13 cellular contexts compared by ENCODE assay signal in genomic region chr11:92227233-92227593, GRCh38. TPM values are rescaled to one million over a fixed set of nuclear protein-coding genes. Genes with fewer than 3 reads are reported as not detected.
A peak's percentile ranks its signal among the peaks of the same experiment; 100 is the strongest.
DNase-seq lines count a peak whose midpoint lies in the region; TF ChIP-seq lines count a peak whose summit lies in the region.
"Had no signal": no experiment of that assay in that cellular context is flagged by ENCODE, and none has a peak within 500 bp of the region (broad histone marks: within the 10 kb centered on the region; RNA-seq: fewer than 3 reads in every experiment).

No MANE protein-coding gene starts in this region.

- H3K9me3 Mint-ChIP-seq in HFFc6 (no peaks in the 10 kb centered on the region), Caco-2 (ENCODE audit: unreplicated experiment) (no peaks in the 10 kb centered on the region)
- H3K9me3 Mint-ChIP-seq: stimulated activated memory B cell treated with anti-CD40 and anti-IgM and Interleukin-4, amounts not matched to agents 10 μg/mL and 1 μg/mL and 100 μg/mL, for 72 hours; T-helper 2 cell treated with Interferon-gamma antibody and Interleukin-4, amounts not matched to agents 5 μg/mL and 100 μg/mL, for 36 hours had no signal

- no peak for TF ChIP-seq CTCF in A673 (conservative IDR thresholded peaks at IDR 0.05; ENCODE audit: low read depth, low read length)
- no peak for TF ChIP-seq CTCF in HFFc6 (IDR thresholded peaks at IDR 0.05)
- no peak for TF ChIP-seq CTCF in neural cell (IDR thresholded peaks at IDR 0.05; ENCODE audit: poor library complexity, severe bottlenecking)
- no peak for TF ChIP-seq CTCF in Caco-2 (IDR thresholded peaks at IDR 0.05; ENCODE audit: insufficient read depth in 1 of 2, low read depth in 1 of 2, low read length in 1 of 2, severe bottlenecking in 1 of 2, unreplicated experiment in 1 of 2)

- H3K27ac ChIP-seq in A673 (ENCODE audit: low read depth, low read length, poor library complexity, severe bottlenecking) (no peak overlapping the region), neural cell (ENCODE audit: low read length) (peak overlapping the region; percentile 92)
- H3K27ac ChIP-seq: KMS-11 had no signal

- H3K9ac ChIP-seq in neural cell (ENCODE audit: low read length), result peak overlapping the region; percentile 92
- H3K9ac ChIP-seq: KMS-11 had no signal

- H3K9me2 ChIP-seq in neural cell (ENCODE audit: insufficient read depth, low read length), result no peaks in the 10 kb centered on the region

- no peaks in the 10 kb centered on the region for H3K36me3 ChIP-seq in A673 (ENCODE audit: insufficient read depth, low read length, poor library complexity, severe bottlenecking)
- no peaks in the 10 kb centered on the region for H3K36me3 ChIP-seq in neural cell (ENCODE audit: insufficient read depth, low read length)
- H3K36me3 ChIP-seq in Caco-2 (ENCODE audit: control insufficient read depth, insufficient read depth, low read length), result no peaks in the 10 kb centered on the region

- H3K4me3 Mint-ChIP-seq in HFFc6 (peak overlapping the region; percentile 38; the same call in 1 of the 2 replicates), Caco-2 (ENCODE audit: unreplicated experiment) (no peak overlapping the region)
- H3K4me3 Mint-ChIP-seq: stimulated activated memory B cell treated with anti-CD40 and anti-IgM and Interleukin-4, amounts not matched to agents 10 μg/mL and 1 μg/mL and 100 μg/mL, for 72 hours; T-helper 2 cell treated with Interferon-gamma antibody and Interleukin-4, amounts not matched to agents 5 μg/mL and 100 μg/mL, for 36 hours had no signal

- peak overlapping the region; percentile 36 for H2AFZ ChIP-seq in neural cell (ENCODE audit: low read depth, low read length)

- BruUV-seq in A673 (replicated peaks; lab: Mats Ljungman, UMichigan) (no TSS peak), Caco-2 (replicated peaks; lab: Mats Ljungman, UMichigan) (no TSS peak)

- H3K27ac Mint-ChIP-seq in HFFc6 (no peak overlapping the region), Caco-2 (ENCODE audit: unreplicated experiment) (no peak overlapping the region)
- H3K27ac Mint-ChIP-seq: stimulated activated memory B cell treated with anti-CD40 and anti-IgM and Interleukin-4, amounts not matched to agents 10 μg/mL and 1 μg/mL and 100 μg/mL, for 72 hours; T-helper 2 cell treated with Interferon-gamma antibody and Interleukin-4, amounts not matched to agents 5 μg/mL and 100 μg/mL, for 36 hours had no signal

- H3K27me3 ChIP-seq in A673 (replicated peaks; ENCODE audit: insufficient read depth, low read depth, low read length, poor library complexity) (peaks cover 44% of the 10 kb centered on the region), neural cell (ENCODE audit: insufficient read depth, low read depth, low read length) (no peaks in the 10 kb centered on the region), Caco-2 (replicated peaks; ENCODE audit: control insufficient read depth, insufficient read depth, low read length) (no peaks in the 10 kb centered on the region)

- peaks cover 16% of the 10 kb centered on the region for H3K4me1 ChIP-seq in A673 (ENCODE audit: insufficient read depth, low read length, poor library complexity, severe bottlenecking)
- H3K4me1 ChIP-seq in Caco-2, result no peaks in the 10 kb centered on the region

- no peaks in the 10 kb centered on the region for H4K20me1 ChIP-seq in neural cell (ENCODE audit: insufficient read depth)

- peaks cover 5% of the 10 kb centered on the region for H3F3A ChIP-seq in neural cell (ENCODE audit: insufficient read depth, low read length, poor library complexity, severe bottlenecking)

- H3K79me2 ChIP-seq in neural cell (replicated peaks; ENCODE audit: insufficient read depth, low read length), result peaks cover 54% of the 10 kb centered on the region

- H3K4me1 Mint-ChIP-seq in HFFc6 (ENCODE audit: low read depth) (peaks cover 24% of the 10 kb centered on the region), Caco-2 (ENCODE audit: low read depth, unreplicated experiment) (no peaks in the 10 kb centered on the region)
- H3K4me1 Mint-ChIP-seq: CD14-positive monocyte had no signal

- H3K4me3 ChIP-seq in A673 (ENCODE audit: low read depth, low read length, poor library complexity, severe bottlenecking) (peak overlapping the region; percentile 54), neural cell (ENCODE audit: low read length) (peak overlapping the region; percentile 96), Caco-2 (ENCODE audit: low read depth, low read length) (no peak overlapping the region)
- H3K4me3 ChIP-seq: GM12878 had no signal

- H3K4me2 ChIP-seq in neural cell (ENCODE audit: low read length), result peak overlapping the region; percentile 77
- H3K4me2 ChIP-seq: KMS-11 had no signal

- H3K27me3 Mint-ChIP-seq in HFFc6 (ENCODE audit: insufficient read depth) (peaks cover 26% of the 10 kb centered on the region), Caco-2 (ENCODE audit: insufficient read depth, unreplicated experiment) (no peaks in the 10 kb centered on the region)

- peak; percentile 15 for DNase-seq in A673 (ENCODE audit: low spot score)
- no peak for DNase-seq in HFFc6
- DNase-seq in ecto neural progenitor cell (ENCODE audit: low spot score), result peak; percentile 68
- DNase-seq in Caco-2, result no peak
- DNase-seq in SKM-1 treated with dmso at 0.1 percent for 144 hours (lab: John Stamatoyannopoulos, UW; ENCODE audit: unreplicated experiment), result no peak
- DNase-seq in kidney tubule cell (ENCODE audit: low spot score), result no peak
- DNase-seq in stimulated activated CD4-positive, alpha-beta T cell treated with anti-CD3 and anti-CD28 coated beads, Interleukin-12 subunit alpha, Interleukin-12 subunit beta, amount 100 ng/mL, for 4 hours, result no peak

- TF ChIP-seq EP300 in neural cell (conservative IDR thresholded peaks at IDR 0.05; ENCODE audit: poor library complexity, severe bottlenecking), result no peak

- CTCF ChIA-PET in A673 (lab: Charles Lee), result no interaction called here
- CTCF ChIA-PET in Caco-2 (lab: Charles Lee), result interaction anchor here (0.6 kb wide), 1 partner anchor 93 kb away, joined by 3 read pairs; no protein-coding TSS in a partner anchor

- POLR2A ChIA-PET in A673 (lab: Charles Lee; ENCODE audit: low non-redundant PET), result no interaction called here
- POLR2A ChIA-PET in Caco-2 (lab: Charles Lee), result no interaction called here

- no peaks in the 10 kb centered on the region for H3K9me3 ChIP-seq in A673 (ENCODE audit: low read depth, low read length, poor library complexity, severe bottlenecking)
- no peaks in the 10 kb centered on the region for H3K9me3 ChIP-seq in neural cell (ENCODE audit: low read length)
- peaks cover 13% of the 10 kb centered on the region; the same call in 1 of the 2 replicates for H3K9me3 ChIP-seq in Caco-2

- H3K36me3 Mint-ChIP-seq in HFFc6 (ENCODE audit: low read depth), result no peaks in the 10 kb centered on the region
- H3K36me3 Mint-ChIP-seq in Caco-2 (ENCODE audit: insufficient read depth, unreplicated experiment), result no peaks in the 10 kb centered on the region
- H3K36me3 Mint-ChIP-seq: stimulated activated memory B cell treated with anti-CD40 and anti-IgM and Interleukin-4, amounts not matched to agents 10 μg/mL and 1 μg/mL and 100 μg/mL, for 72 hours had no signal

- intact Hi-C loops in A673 (cut with micrococcal nuclease; ENCODE audit: unreplicated experiment) (loop anchor here (5.0 kb wide), 2 partner anchors 325 to 455 kb away; no protein-coding TSS in a partner anchor), Caco-2 (cut with micrococcal nuclease; ENCODE audit: unreplicated experiment) (no loop called here)

- TF ChIP-seq RAD21 in neural cell (conservative IDR thresholded peaks at IDR 0.05), result no peak

TF ChIP-seq in neural cell, 6 proteins besides CTCF, POLR2A, EP300 and RAD21:
- TF ChIP-seq SMC3 (conservative IDR thresholded peaks at IDR 0.05; ENCODE audit: poor library complexity) (peak; percentile 54), EZH2 (IDR thresholded peaks at IDR 0.05; ENCODE audit: borderline replicate concordance, insufficient read depth, low read length, poor library complexity, severe bottlenecking) (no peak), TAF1 (IDR thresholded peaks at IDR 0.05; ENCODE audit: low read depth) (no peak), MXI1 (conservative IDR thresholded peaks at IDR 0.05; ENCODE audit: poor library complexity, severe bottlenecking) (no peak), POLR2AphosphoS5 (IDR thresholded peaks at IDR 0.05) (peak; percentile 29)
- TF ChIP-seq, protein P1, sequence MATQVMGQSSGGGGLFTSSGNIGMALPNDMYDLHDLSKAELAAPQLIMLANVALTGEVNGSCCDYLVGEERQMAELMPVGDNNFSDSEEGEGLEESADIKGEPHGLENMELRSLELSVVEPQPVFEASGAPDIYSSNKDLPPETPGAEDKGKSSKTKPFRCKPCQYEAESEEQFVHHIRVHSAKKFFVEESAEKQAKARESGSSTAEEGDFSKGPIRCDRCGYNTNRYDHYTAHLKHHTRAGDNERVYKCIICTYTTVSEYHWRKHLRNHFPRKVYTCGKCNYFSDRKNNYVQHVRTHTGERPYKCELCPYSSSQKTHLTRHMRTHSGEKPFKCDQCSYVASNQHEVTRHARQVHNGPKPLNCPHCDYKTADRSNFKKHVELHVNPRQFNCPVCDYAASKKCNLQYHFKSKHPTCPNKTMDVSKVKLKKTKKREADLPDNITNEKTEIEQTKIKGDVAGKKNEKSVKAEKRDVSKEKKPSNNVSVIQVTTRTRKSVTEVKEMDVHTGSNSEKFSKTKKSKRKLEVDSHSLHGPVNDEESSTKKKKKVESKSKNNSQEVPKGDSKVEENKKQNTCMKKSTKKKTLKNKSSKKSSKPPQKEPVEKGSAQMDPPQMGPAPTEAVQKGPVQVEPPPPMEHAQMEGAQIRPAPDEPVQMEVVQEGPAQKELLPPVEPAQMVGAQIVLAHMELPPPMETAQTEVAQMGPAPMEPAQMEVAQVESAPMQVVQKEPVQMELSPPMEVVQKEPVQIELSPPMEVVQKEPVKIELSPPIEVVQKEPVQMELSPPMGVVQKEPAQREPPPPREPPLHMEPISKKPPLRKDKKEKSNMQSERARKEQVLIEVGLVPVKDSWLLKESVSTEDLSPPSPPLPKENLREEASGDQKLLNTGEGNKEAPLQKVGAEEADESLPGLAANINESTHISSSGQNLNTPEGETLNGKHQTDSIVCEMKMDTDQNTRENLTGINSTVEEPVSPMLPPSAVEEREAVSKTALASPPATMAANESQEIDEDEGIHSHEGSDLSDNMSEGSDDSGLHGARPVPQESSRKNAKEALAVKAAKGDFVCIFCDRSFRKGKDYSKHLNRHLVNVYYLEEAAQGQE (IDR thresholded peaks at IDR 0.05; ENCODE audit: borderline replicate concordance), result no peak

RNA-seq across cellular contexts. Expression of gene FAT3, which starts 2.6 kb away (rescaled TPM):
- total RNA-seq in A673 (2021) (7.3 and 9.1 TPM in 2 replicates), Caco-2 (2022) (0.02 TPM in 1 of 2 replicates, not detected in the other)
- 1 to 10 TPM in 3 of 6 experiments, under 1 TPM in 3; 0.20 to 3.2 (median 0.92) TPM for total RNA-seq in HFFc6 (2021; fragmentation: NEBNext Ultra II Directional; extraction: Animal tissue kit (Norgen Biotek cat#: 25700))
- 53.6 and 54.0 TPM in 2 replicates for polyA plus RNA-seq in neural cell
- 290 and 306 TPM in 2 replicates for polyA minus RNA-seq in neural cell
- total RNA-seq: GM12878 had no signal
- polyA plus RNA-seq: CD14-positive monocyte had no signal

Comparison
In these comparisons a context has a peak if more than half of its experiments do, and no peak if none do; other contexts are left out.
1. DNase-seq: peak in A673 (single experiment) and ecto neural progenitor cell (single experiment); none in HFFc6 (single experiment), Caco-2 (0 of 2), SKM-1 treated with dmso at 0.1 percent for 144 hours (single experiment), kidney tubule cell (single experiment) and stimulated activated CD4-positive, alpha-beta T cell treated with anti-CD3 and anti-CD28 coated beads, Interleukin-12 subunit alpha, Interleukin-12 subunit beta, amount 100 ng/mL, for 4 hours (single experiment).